ENCODE assay signal across 33 cellular contexts in genomic region chr17:28485049-28485448, GRCh38. TPM values are rescaled to one million over a fixed set of nuclear protein-coding genes. Genes with fewer than 3 reads are reported as not detected.
"Had no signal": no experiment of that assay in that cellular context is flagged by ENCODE, and none has a peak within 500 bp of the region (broad histone marks: within the 10 kb centered on the region; RNA-seq: fewer than 3 reads in every experiment).

No MANE protein-coding gene starts in this region.

- DNase-seq: activated CD4-positive, alpha-beta T cell treated with anti-CD3 and anti-CD28 coated beads for 48 hours; activated CD4-positive, alpha-beta T cell treated with anti-CD3 and anti-CD28 coated beads, Interleukin-2, amount 50 U/mL, for 48 hours; activated CD8-positive, alpha-beta memory T cell treated with anti-CD3 and anti-CD28 coated beads, Interleukin-2, amount 50 U/mL, for 4 hours; activated gamma-delta T cell treated with Interleukin-2 at 50 U/mL for 16 hours; activated naive CD4-positive, alpha-beta T cell treated with anti-CD3 and anti-CD28 coated beads, Interleukin-2, amount 50 U/mL, for 16 hours; activated T-cell treated with anti-CD3 and anti-CD28 coated beads, Interleukin-2, amount 50 U/mL, for 24 hours; amniotic stem cell; brain microvascular endothelial cell; caudate nucleus; foreskin fibroblast; head of caudate nucleus; hippocampal formation; left cardiac atrium; naive B cell; nephron progenitor cell; pancreas; psoas muscle; stimulated activated CD4-positive, alpha-beta T cell treated with anti-CD3 and anti-CD28 coated beads, Interleukin-15, amount 100 ng/mL, for 24 hours; stimulated activated naive CD4-positive, alpha-beta T cell; tibial artery; WERI-Rb-1 had no signal

- FAIRE-seq: astrocyte, endothelial cell of umbilical vein, keratinocyte, pancreas, TTC549 had no signal

- H3K27ac ChIP-seq: brain microvascular endothelial cell, pancreas, psoas muscle, right atrium auricular region, suprapubic skin, tibial artery, WERI-Rb-1 had no signal

- H3K9me3 ChIP-seq: pancreas, psoas muscle, right atrium auricular region, suprapubic skin, tibial artery had no signal

- ATAC-seq: activated CD4-positive, CD25-positive, alpha-beta regulatory T cell treated with anti-CD3 and anti-CD28 coated beads, Interleukin-2, amount 50 U/mL, for 24 hours; left cardiac atrium; pancreas; psoas muscle had no signal

- H3K4me1 ChIP-seq: pancreas, psoas muscle, right atrium auricular region, suprapubic skin, tibial artery had no signal

- H3K4me3 ChIP-seq: pancreas, psoas muscle, right atrium auricular region, smooth muscle cell, suprapubic skin, tibial artery had no signal

- H3K4me2 ChIP-seq: smooth muscle cell had no signal

- H3K27me3 ChIP-seq: pancreas, right atrium auricular region had no signal

- H3K36me3 ChIP-seq: brain microvascular endothelial cell, pancreas, right atrium auricular region, suprapubic skin, tibial artery, WERI-Rb-1 had no signal

RNA-seq across cellular contexts. Expression of gene SLC13A2, which starts 11.6 kb away (rescaled TPM):
- total RNA-seq: activated CD8-positive, alpha-beta memory T cell treated with anti-CD3 and anti-CD28 coated beads for 36 hours; activated T-helper 17 cell treated with anti-CD3 and anti-CD28 coated beads, Interleukin-2, amount 50 U/mL, for 72 hours; astrocyte; chondrocyte; endothelial cell of umbilical vein; left cardiac atrium; mesothelial cell of epicardium; psoas muscle; right atrium auricular region; smooth muscle cell had no signal
- polyA plus RNA-seq: endothelial cell of umbilical vein, keratinocyte, smooth muscle cell had no signal

RNA-seq across cellular contexts. Expression of gene FOXN1, which starts 21.1 kb away (rescaled TPM):
- total RNA-seq: activated CD8-positive, alpha-beta memory T cell treated with anti-CD3 and anti-CD28 coated beads for 36 hours; activated T-helper 17 cell treated with anti-CD3 and anti-CD28 coated beads, Interleukin-2, amount 50 U/mL, for 72 hours; astrocyte; chondrocyte; endothelial cell of umbilical vein; left cardiac atrium; psoas muscle; right atrium auricular region had no signal
- polyA plus RNA-seq: endothelial cell of umbilical vein, psoas muscle, smooth muscle cell had no signal
